In genomic region chr15:74824976-74825375, GRCh38 we compare ENCODE assay signal across 23 cellular contexts. TPM values are rescaled to one million over a fixed set of nuclear protein-coding genes. Genes with fewer than 3 reads are reported as not detected.
"Had no signal": no experiment of that assay in that cellular context is flagged by ENCODE, and none has a peak within 500 bp of the region (broad histone marks: within the 10 kb centered on the region; RNA-seq: fewer than 3 reads in every experiment).

No MANE protein-coding gene starts in this region.

- H3K4me3 ChIP-seq: MG63, PC-9, SJSA1, SK-N-MC had no signal

- H3K27ac ChIP-seq: PC-9, SJSA1, SK-N-MC had no signal

- H3K36me3 ChIP-seq: MG63, SJSA1 had no signal

- DNase-seq: KBM-7, MG63, NCI-H1092, NCI-H1105 treated with DMSO at 0.1 percent for 48 hours, NCI-H1417 treated with DMSO at 0.1 percent for 48 hours, NCI-H146, NCI-H1694 treated with DMSO at 0.1 percent for 48 hours, NCI-H1930, NCI-H2081, NCI-H2107, NCI-H2227 treated with DMSO at 0.1 percent for 48 hours, NCI-H524, NCI-H526 treated with DMSO at 0.1 percent for 48 hours, NCI-H748 treated with DMSO at 0.1 percent for 48 hours, OCI-M1, PC-9, Right ventricle myocardium superior, RPMI8226, SIG-M5 had no signal

- H3K4me2 ChIP-seq: PC-9 had no signal

- H3K9me3 ChIP-seq: MG63, SJSA1 had no signal

- H3K4me1 ChIP-seq: SJSA1 had no signal

- H2AFZ ChIP-seq: PC-9 had no signal

RNA-seq across cellular contexts. Expression of gene CPLX3, which starts 1.5 kb away (rescaled TPM):
- total RNA-seq: PC-9, SJSA1 had no signal

RNA-seq across cellular contexts. Expression of gene LMAN1L, which starts 12.3 kb away (rescaled TPM):
- total RNA-seq: HT-29, NCI-H460, PC-9, SJSA1 had no signal
